Comparison of ENCODE assay signal across 21 cellular contexts in the genomic region with DNA sequence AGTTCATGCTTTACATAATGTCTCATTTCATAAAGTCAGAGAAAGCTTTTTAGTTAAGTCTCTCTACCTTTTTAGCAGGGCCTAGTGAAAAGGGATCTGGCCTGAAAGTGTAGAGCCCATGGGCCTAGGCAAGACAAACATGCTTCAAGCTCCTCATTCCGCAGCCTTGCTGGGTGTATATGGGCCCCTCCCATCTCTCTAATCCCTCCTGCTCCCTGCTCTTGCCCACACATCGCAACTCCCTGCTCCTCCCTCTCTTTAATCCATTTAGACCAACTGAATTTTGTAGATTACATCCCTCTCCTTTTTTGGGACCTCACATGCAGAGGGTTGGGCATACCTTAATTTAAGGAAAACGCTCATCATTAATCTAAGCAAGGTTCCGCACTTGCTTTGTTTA. TPM values are rescaled to one million over a fixed set of nuclear protein-coding genes. Genes with fewer than 3 reads are reported as not detected.
"Had no signal": no experiment of that assay in that cellular context is flagged by ENCODE, and none has a peak within 500 bp of the region (broad histone marks: within the 10 kb centered on the region; RNA-seq: fewer than 3 reads in every experiment).

No MANE protein-coding gene starts in this region.

- H3K27me3 ChIP-seq: foreskin keratinocyte, pancreas, right atrium auricular region, transverse colon had no signal

- H3K27me3 Mint-ChIP-seq: activated naive CD8-positive, alpha-beta T cell treated with anti-CD3 and anti-CD28 coated beads, Interleukin-2, amount 50 U/mL, for 24 hours; activated T-helper 17 cell treated with anti-CD3 and anti-CD28 coated beads, Interleukin-2, amount 50 U/mL, for 72 hours had no signal

- H3K4me1 ChIP-seq: pancreas, transverse colon had no signal

- H3K27ac ChIP-seq: foreskin keratinocyte, pancreas, skin epidermis, transverse colon had no signal

- H3K9me3 ChIP-seq: pancreas, right atrium auricular region, transverse colon had no signal

- H3K4me3 ChIP-seq: lung, pancreas, right atrium auricular region, skin epidermis, transverse colon had no signal

- H3K4me3 Mint-ChIP-seq: activated naive CD4-positive, alpha-beta T cell treated with anti-CD3 and anti-CD28 coated beads for 36 hours; activated naive CD8-positive, alpha-beta T cell treated with anti-CD3 and anti-CD28 coated beads, Interleukin-2, amount 50 U/mL, for 24 hours; activated T-helper 17 cell treated with anti-CD3 and anti-CD28 coated beads, Interleukin-2, amount 50 U/mL, for 72 hours; naive thymus-derived CD4-positive, alpha-beta T cell; T-helper 2 cell treated with Interferon-gamma antibody and Interleukin-4, amounts not matched to agents 5 μg/mL and 100 μg/mL, for 36 hours had no signal

- DNase-seq: activated naive CD4-positive, alpha-beta T cell treated with anti-CD3 and anti-CD28 coated beads for 36 hours; activated naive CD8-positive, alpha-beta T cell treated with anti-CD3 and anti-CD28 coated beads, Interleukin-2, amount 50 U/mL, for 24 hours; aorta; cerebellar nuclear complex; effector CD8-positive, alpha-beta T cell; foreskin keratinocyte; head of caudate nucleus; left colon; naive thymus-derived CD4-positive, alpha-beta T cell; pancreas; stimulated activated CD4-positive, alpha-beta T cell treated with anti-CD3 and anti-CD28 coated beads, Interleukin-4, amount 100 ng/mL, for 24 hours; stimulated activated naive CD4-positive, alpha-beta T cell; transverse colon had no signal

- H3K4me1 Mint-ChIP-seq: activated naive CD8-positive, alpha-beta T cell treated with anti-CD3 and anti-CD28 coated beads, Interleukin-2, amount 50 U/mL, for 24 hours; activated T-helper 17 cell treated with anti-CD3 and anti-CD28 coated beads, Interleukin-2, amount 50 U/mL, for 72 hours; naive thymus-derived CD4-positive, alpha-beta T cell had no signal

- H3K36me3 Mint-ChIP-seq: naive thymus-derived CD4-positive, alpha-beta T cell had no signal

- H3K27ac Mint-ChIP-seq: activated naive CD4-positive, alpha-beta T cell treated with anti-CD3 and anti-CD28 coated beads for 36 hours; activated naive CD8-positive, alpha-beta T cell treated with anti-CD3 and anti-CD28 coated beads, Interleukin-2, amount 50 U/mL, for 24 hours; activated T-helper 17 cell treated with anti-CD3 and anti-CD28 coated beads, Interleukin-2, amount 50 U/mL, for 72 hours; naive thymus-derived CD4-positive, alpha-beta T cell; T-helper 2 cell treated with Interferon-gamma antibody and Interleukin-4, amounts not matched to agents 5 μg/mL and 100 μg/mL, for 36 hours had no signal

- ATAC-seq: activated CD4-positive, CD25-positive, alpha-beta regulatory T cell treated with anti-CD3 and anti-CD28 coated beads, Interleukin-2, amount 50 U/mL, for 24 hours; activated naive CD8-positive, alpha-beta T cell treated with anti-CD3 and anti-CD28 coated beads, Interleukin-2, amount 50 U/mL, for 24 hours; activated T-helper 17 cell treated with anti-CD3 and anti-CD28 coated beads, Interleukin-2, amount 50 U/mL, for 72 hours; foreskin keratinocyte; left colon; naive thymus-derived CD4-positive, alpha-beta T cell; pancreas had no signal

- H3K9me3 Mint-ChIP-seq: activated naive CD4-positive, alpha-beta T cell treated with anti-CD3 and anti-CD28 coated beads for 36 hours; activated naive CD8-positive, alpha-beta T cell treated with anti-CD3 and anti-CD28 coated beads, Interleukin-2, amount 50 U/mL, for 24 hours; activated T-helper 17 cell treated with anti-CD3 and anti-CD28 coated beads, Interleukin-2, amount 50 U/mL, for 72 hours; T-helper 2 cell treated with Interferon-gamma antibody and Interleukin-4, amounts not matched to agents 5 μg/mL and 100 μg/mL, for 36 hours had no signal

- H3K36me3 ChIP-seq: pancreas, right atrium auricular region, transverse colon had no signal

RNA-seq across cellular contexts. Expression of gene CCDC190, which starts 42.3 kb away (rescaled TPM):
- total RNA-seq: activated CD8-positive, alpha-beta memory T cell treated with anti-CD3 and anti-CD28 coated beads for 36 hours; activated naive CD4-positive, alpha-beta T cell treated with anti-CD3 and anti-CD28 coated beads for 36 hours; activated T-helper 17 cell treated with anti-CD3 and anti-CD28 coated beads, Interleukin-2, amount 50 U/mL, for 72 hours; foreskin keratinocyte; left colon; mononuclear cell; naive thymus-derived CD4-positive, alpha-beta T cell; pancreas; transverse colon had no signal
- polyA plus RNA-seq: foreskin keratinocyte; naive thymus-derived CD4-positive, alpha-beta T cell; pancreas had no signal
